1 cellular context compared by ENCODE assay signal in the genomic region with DNA sequence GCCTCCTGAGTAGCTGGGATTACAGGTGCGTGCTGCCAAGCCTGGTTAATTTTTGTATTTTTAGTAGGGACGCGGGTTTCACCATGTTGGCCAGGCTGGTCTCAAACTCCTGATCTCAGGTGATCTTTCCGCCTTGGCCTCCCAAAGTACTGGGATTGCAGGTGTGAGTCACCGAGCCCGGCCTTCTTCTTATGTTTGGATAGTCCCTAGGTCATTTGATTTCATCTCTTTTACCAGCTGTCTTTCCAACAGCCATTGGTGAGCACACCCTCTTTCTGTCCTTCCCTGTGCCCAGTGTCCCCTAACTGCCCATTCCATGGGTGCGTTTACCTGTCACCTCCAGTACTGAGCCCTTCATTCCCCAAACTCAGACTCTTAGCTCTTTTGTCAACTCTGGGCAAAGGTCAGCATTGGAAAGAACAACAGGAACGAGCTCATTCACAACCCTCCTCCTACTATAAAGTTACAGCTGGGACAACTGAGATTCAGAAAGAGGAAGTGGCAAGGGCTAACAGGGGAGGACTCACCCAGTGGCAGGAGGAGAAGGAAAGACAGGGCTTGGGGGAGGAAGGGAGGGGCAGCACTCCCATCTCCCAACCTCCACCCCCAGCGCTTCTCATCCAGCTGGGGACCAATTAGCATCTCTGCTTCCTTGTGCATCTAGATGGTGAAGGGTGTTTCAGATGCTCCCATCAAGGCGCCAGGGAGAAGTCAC.
TF ChIP-seq lines count a peak whose summit lies in the region.

No MANE protein-coding gene starts in this region.

TF ChIP-seq in HepG2, 621 proteins besides CTCF, POLR2A, EP300 and RAD21 (continued from another document):
- TF ChIP-seq, protein P1, sequence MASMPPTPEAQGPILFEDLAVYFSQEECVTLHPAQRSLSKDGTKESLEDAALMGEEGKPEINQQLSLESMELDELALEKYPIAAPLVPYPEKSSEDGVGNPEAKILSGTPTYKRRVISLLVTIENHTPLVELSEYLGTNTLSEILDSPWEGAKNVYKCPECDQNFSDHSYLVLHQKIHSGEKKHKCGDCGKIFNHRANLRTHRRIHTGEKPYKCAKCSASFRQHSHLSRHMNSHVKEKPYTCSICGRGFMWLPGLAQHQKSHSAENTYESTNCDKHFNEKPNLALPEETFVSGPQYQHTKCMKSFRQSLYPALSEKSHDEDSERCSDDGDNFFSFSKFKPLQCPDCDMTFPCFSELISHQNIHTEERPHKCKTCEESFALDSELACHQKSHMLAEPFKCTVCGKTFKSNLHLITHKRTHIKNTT (CRISPR knock-in tag; IDR thresholded peaks at IDR 0.05) = no peak
